Comparison of ENCODE assay signal across 29 cellular contexts in the genomic region with DNA sequence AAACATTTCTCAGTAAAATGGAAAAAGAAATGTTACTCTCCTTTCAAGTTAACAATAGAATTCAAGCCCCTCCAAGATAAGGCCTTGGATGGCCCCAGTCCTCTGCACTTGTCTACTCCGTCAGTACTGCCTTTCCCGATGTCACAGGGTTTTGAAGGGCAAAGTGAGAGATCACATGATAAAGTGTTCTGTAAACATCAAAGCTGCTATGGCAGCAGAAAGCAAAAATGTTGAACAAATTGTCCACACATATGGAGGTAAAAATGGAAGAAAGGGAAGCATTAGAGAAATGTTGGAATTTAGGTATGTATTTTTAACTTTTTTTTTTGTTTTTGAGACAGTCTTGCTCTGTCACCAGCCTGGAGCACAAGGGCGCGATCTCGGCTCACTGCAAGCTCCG. TPM values are rescaled to one million over a fixed set of nuclear protein-coding genes. Genes with fewer than 3 reads are reported as not detected.
DNase-seq lines count a peak whose midpoint lies in the region; ATAC-seq, FAIRE-seq and TF ChIP-seq lines count a peak whose summit lies in the region.
"Had no signal": no experiment of that assay in that cellular context is flagged by ENCODE, and none has a peak within 500 bp of the region (broad histone marks: within the 10 kb centered on the region; RNA-seq: fewer than 3 reads in every experiment).

No MANE protein-coding gene starts in this region.

- peaks cover 48% of the 10 kb centered on the region for H3K36me3 Mint-ChIP-seq in activated CD8-positive, alpha-beta T cell treated with anti-CD3 and anti-CD28 coated beads, Interleukin-2, amount 10 ng/mL, durations not matched to agents 7 days and 5 days (ENCODE audit: low read depth)

- no peak for TF ChIP-seq EP300 in transverse colon (IDR thresholded peaks at IDR 0.05; ENCODE audit: low read depth)

- H3K27ac Mint-ChIP-seq in stimulated activated naive CD8-positive, alpha-beta T cell treated with anti-CD3 and anti-CD28 coated beads, Interleukin-15, amount 100 ng/mL, for 72 hours: peak overlapping the region; percentile 2 to 9
- peak overlapping the region; percentile 22 for H3K27ac Mint-ChIP-seq in activated CD8-positive, alpha-beta T cell treated with anti-CD3 and anti-CD28 coated beads, Interleukin-2, amount 10 ng/mL, durations not matched to agents 7 days and 5 days
- H3K27ac Mint-ChIP-seq: CD4-positive, alpha-beta T cell had no signal

- no peak for TF ChIP-seq CTCF in transverse colon (IDR thresholded peaks at IDR 0.05)

- H3K27me3 Mint-ChIP-seq in stimulated activated naive CD8-positive, alpha-beta T cell treated with anti-CD3 and anti-CD28 coated beads, Interleukin-15, amount 100 ng/mL, for 72 hours: no peaks in the 10 kb centered on the region
- H3K27me3 Mint-ChIP-seq in activated CD8-positive, alpha-beta T cell treated with anti-CD3 and anti-CD28 coated beads, Interleukin-2, amount 10 ng/mL, durations not matched to agents 7 days and 5 days (ENCODE audit: low read depth): no peaks in the 10 kb centered on the region
- H3K27me3 Mint-ChIP-seq: CD4-positive, alpha-beta T cell; IgD-negative memory B cell had no signal

- no peaks in the 10 kb centered on the region for H3K9me3 ChIP-seq in transverse colon
- H3K9me3 ChIP-seq: BLaER1 treated with 17β-estradiol and CSF1 and Interleukin-3, amounts not matched to agents 10 nM and 100 nM; HAP-1; SJSA1 had no signal

- intact Hi-C loops in transverse colon (cut with DNase I; ENCODE audit: low total_unique reads): no loop called here

- in situ Hi-C loops in transverse colon (cut with MboI; ENCODE audit: low pct_ligation_motif_present in 1 of 4, low pct_unique_long_range_greater_than_20kb in 1 of 4, low sequenced_read_pairs in 3 of 4): no loop called here

- no peaks in the 10 kb centered on the region for H3K27me3 ChIP-seq in transverse colon
- H3K27me3 ChIP-seq: BLaER1 treated with 17β-estradiol and CSF1 and Interleukin-3, amounts not matched to agents 10 nM and 100 nM; SJSA1 had no signal

- ATAC-seq in stimulated activated naive CD8-positive, alpha-beta T cell treated with anti-CD3 and anti-CD28 coated beads, Interleukin-15, amount 100 ng/mL, for 72 hours: no peak
- no peak for ATAC-seq in stimulated activated naive CD8-positive, alpha-beta T cell treated with anti-CD3 and anti-CD28 coated beads, Interleukin-15, Interleukin-2, amounts not matched to agents 100 U/mL and 50 U/mL, for 24 hours
- no peak for ATAC-seq in activated CD8-positive, alpha-beta T cell treated with anti-CD3 and anti-CD28 coated beads, Interleukin-2, amount 10 ng/mL, durations not matched to agents 7 days and 5 days
- ATAC-seq in HG02759 (IDR thresholded peaks at IDR 0.05; ENCODE audit: unreplicated experiment): no peak

- TF ChIP-seq POLR2A in transverse colon (IDR thresholded peaks at IDR 0.05): no peak

- 85 to 87% methylated on average over 6 of the region's 6 CpGs for WGBS in transverse colon (ENCODE audit: low coverage in 1 of 2), 2 donors

- H3K36me3 ChIP-seq in transverse colon: peaks cover 0 to 84% (median 41%) of the 10 kb centered on the region in 4 donors

- POLR2A ChIA-PET in activated CD8-positive, alpha-beta T cell treated with anti-CD3 and anti-CD28 coated beads, Interleukin-2, amount 10 ng/mL, durations not matched to agents 7 days and 5 days (lab: Charles Lee): no interaction called here

- no peak overlapping the region for H3K27ac ChIP-seq in transverse colon
- H3K27ac ChIP-seq: BLaER1 treated with 17β-estradiol and CSF1 and Interleukin-3, amounts not matched to agents 10 nM and 100 nM; HL-60; SJSA1 had no signal

- H3K4me3 ChIP-seq in transverse colon: no peak overlapping the region
- H3K4me3 ChIP-seq: BLaER1 treated with 17β-estradiol and CSF1 and Interleukin-3, amounts not matched to agents 10 nM and 100 nM; HAP-1; SJSA1 had no signal

- no peaks in the 10 kb centered on the region for H3K9me3 Mint-ChIP-seq in stimulated activated naive CD8-positive, alpha-beta T cell treated with anti-CD3 and anti-CD28 coated beads, Interleukin-15, amount 100 ng/mL, for 72 hours
- H3K9me3 Mint-ChIP-seq in activated CD8-positive, alpha-beta T cell treated with anti-CD3 and anti-CD28 coated beads, Interleukin-2, amount 10 ng/mL, durations not matched to agents 7 days and 5 days (ENCODE audit: insufficient read depth): no peaks in the 10 kb centered on the region
- H3K9me3 Mint-ChIP-seq: CD4-positive, alpha-beta T cell; IgD-negative memory B cell had no signal

- DNase-seq in stimulated activated naive CD8-positive, alpha-beta T cell treated with anti-CD3 and anti-CD28 coated beads, Interleukin-15, amount 100 ng/mL, for 72 hours: no peak
- no peak for DNase-seq in stimulated activated naive CD8-positive, alpha-beta T cell treated with anti-CD3 and anti-CD28 coated beads, Interleukin-15, Interleukin-2, amounts not matched to agents 100 U/mL and 50 U/mL, for 24 hours
- no peak for DNase-seq in activated CD8-positive, alpha-beta T cell treated with anti-CD3 and anti-CD28 coated beads, Interleukin-2, amount 10 ng/mL, durations not matched to agents 7 days and 5 days
- DNase-seq in DMS53 (lab: John Stamatoyannopoulos, UW): no peak
- no peak for DNase-seq in transverse colon
- no peak for DNase-seq in NCI-H2171 (lab: John Stamatoyannopoulos, UW)
- DNase-seq: AML-193; CD4-positive, alpha-beta T cell; COR-L47; GDM1; GOT3; NCI-H1092; NCI-H1417 treated with DMSO at 0.1 percent for 48 hours; NCI-H1694 treated with DMSO at 0.1 percent for 48 hours; NCI-H2081; NCI-H226; NCI-H510A; NCI-H69; OCI-M1; Right ventricle myocardium superior had no signal

- no peaks in the 10 kb centered on the region for H3K4me1 Mint-ChIP-seq in stimulated activated naive CD8-positive, alpha-beta T cell treated with anti-CD3 and anti-CD28 coated beads, Interleukin-15, amount 100 ng/mL, for 72 hours
- H3K4me1 Mint-ChIP-seq in activated CD8-positive, alpha-beta T cell treated with anti-CD3 and anti-CD28 coated beads, Interleukin-2, amount 10 ng/mL, durations not matched to agents 7 days and 5 days (ENCODE audit: low read depth): no peaks in the 10 kb centered on the region
- H3K4me1 Mint-ChIP-seq: IgD-negative memory B cell had no signal

- peak; percentile 64 for FAIRE-seq in islet of Langerhans (lab: Jason Lieb, UNC)
- FAIRE-seq: A204.1, GM12891 had no signal

- CTCF ChIA-PET in activated CD8-positive, alpha-beta T cell treated with anti-CD3 and anti-CD28 coated beads, Interleukin-2, amount 10 ng/mL, durations not matched to agents 7 days and 5 days (lab: Charles Lee): no interaction called here

- no peaks in the 10 kb centered on the region for H3K4me1 ChIP-seq in transverse colon
- H3K4me1 ChIP-seq: BLaER1 treated with 17β-estradiol and CSF1 and Interleukin-3, amounts not matched to agents 10 nM and 100 nM; HAP-1; SJSA1 had no signal

- no peak overlapping the region for H3K4me3 Mint-ChIP-seq in stimulated activated naive CD8-positive, alpha-beta T cell treated with anti-CD3 and anti-CD28 coated beads, Interleukin-15, amount 100 ng/mL, for 72 hours
- H3K4me3 Mint-ChIP-seq in activated CD8-positive, alpha-beta T cell treated with anti-CD3 and anti-CD28 coated beads, Interleukin-2, amount 10 ng/mL, durations not matched to agents 7 days and 5 days: no peak overlapping the region
- H3K4me3 Mint-ChIP-seq: CD4-positive, alpha-beta T cell; IgD-negative memory B cell had no signal

RNA-seq across cellular contexts. Expression of a gene that starts 33.5 kb away (rescaled TPM):
- 10 to 100 TPM; 58.3 to 58.4 TPM for total RNA-seq in activated CD8-positive, alpha-beta T cell treated with anti-CD3 and anti-CD28 coated beads, Interleukin-2, amount 10 ng/mL, durations not matched to agents 7 days and 5 days
- total RNA-seq in transverse colon: 10 to 100 TPM; 14.2 to 60.5 (median 45.6) TPM

RNA-seq across cellular contexts. Expression of a gene that starts 59.5 kb away (rescaled TPM):
- 10 to 100 TPM; 38.9 to 39.9 TPM for total RNA-seq in activated CD8-positive, alpha-beta T cell treated with anti-CD3 and anti-CD28 coated beads, Interleukin-2, amount 10 ng/mL, durations not matched to agents 7 days and 5 days
- total RNA-seq in transverse colon: 10 to 100 TPM; 14.6 to 26.9 (median 23.8) TPM
